In the genomic region with DNA sequence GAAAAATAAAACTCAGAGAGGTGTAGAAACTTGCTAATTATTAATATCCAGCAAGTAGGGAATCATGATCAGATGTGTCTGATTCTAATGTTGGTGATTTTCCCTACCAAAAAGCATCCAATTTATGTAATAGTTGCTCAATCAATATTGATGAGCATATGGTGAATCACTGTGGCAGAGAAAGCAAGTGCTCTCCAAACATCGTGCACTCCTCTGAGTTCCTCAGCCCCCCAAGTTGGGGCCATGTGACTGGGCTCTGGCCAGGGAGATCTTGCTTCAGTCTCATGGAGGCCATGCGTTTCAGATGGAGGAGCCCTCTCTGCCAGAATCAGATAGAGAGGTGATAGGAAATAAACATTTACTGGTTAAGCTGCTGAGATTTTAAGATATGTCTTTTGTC, we compare ENCODE assay signal across 17 cellular contexts.
DNase-seq lines count a peak whose midpoint lies in the region; ATAC-seq and TF ChIP-seq lines count a peak whose summit lies in the region.
"Had no signal": no experiment of that assay in that cellular context is flagged by ENCODE, and none has a peak within 500 bp of the region (broad histone marks: within the 10 kb centered on the region; RNA-seq: fewer than 3 reads in every experiment).

No MANE protein-coding gene starts in this region.

- no peak for TF ChIP-seq EP300 in gastroesophageal sphincter (IDR thresholded peaks at IDR 0.05)

- no peak for TF ChIP-seq POLR2A in gastroesophageal sphincter (IDR thresholded peaks at IDR 0.05)

- no peaks in the 10 kb centered on the region for H3K9me2 ChIP-seq in GM23248 (ENCODE audit: insufficient read depth)

- H3K4me3 ChIP-seq in GM23248 (no peak overlapping the region), epithelial cell of esophagus (ENCODE audit: low read length) (no peak overlapping the region), gastroesophageal sphincter (no peak overlapping the region)
- H3K4me3 ChIP-seq: BLaER1 had no signal

- no peaks in the 10 kb centered on the region for H3K79me2 ChIP-seq in GM23248 (ENCODE audit: insufficient read depth)

- no peak overlapping the region for H3K4me2 ChIP-seq in GM23248 (ENCODE audit: unreplicated experiment)
- H3K4me2 ChIP-seq: BLaER1 had no signal

- no peaks in the 10 kb centered on the region for H3K27me3 ChIP-seq in GM23248 (replicated peaks; ENCODE audit: insufficient read depth)
- H3K27me3 ChIP-seq in gastroesophageal sphincter = peaks cover 7% of the 10 kb centered on the region
- H3K27me3 ChIP-seq: BLaER1 had no signal

- H3K9ac ChIP-seq in GM23248 = no peak overlapping the region
- H3K9ac ChIP-seq: BLaER1 had no signal

- H3K36me3 ChIP-seq in GM23248 (ENCODE audit: low read depth) (no peaks in the 10 kb centered on the region), gastroesophageal sphincter (no peaks in the 10 kb centered on the region)
- H3K36me3 ChIP-seq: BLaER1 had no signal

- H3K4me1 ChIP-seq in GM23248 (ENCODE audit: insufficient read depth) = no peaks in the 10 kb centered on the region
- H3K4me1 ChIP-seq in gastroesophageal sphincter = peaks cover 0 to 5% (median 0%) of the 10 kb centered on the region in 3 donors
- H3K4me1 ChIP-seq: BLaER1 had no signal

- no peaks in the 10 kb centered on the region for H3F3A ChIP-seq in GM23248 (ENCODE audit: insufficient read depth)

- DNase-seq in Ammon's horn (ENCODE audit: low spot score) (peak; percentile 31), GM23248 (peak; percentile 2), epithelial cell of esophagus (ENCODE audit: low read depth) (peak; percentile 35), DMS153 treated with DMSO at 0.1 percent for 48 hours (lab: John Stamatoyannopoulos, UW; ENCODE audit: unreplicated experiment) (no peak)
- DNase-seq: CD4-positive, CD25-positive, alpha-beta regulatory T cell; CD8-positive, alpha-beta memory T cell; DMS 273 treated with DMSO at 0.1 percent for 48 hours; DMS53; DMS79 treated with DMSO at 0.1 percent for 48 hours; GF-D8; H7; HCEC 1CT had no signal

- H3K27ac ChIP-seq in GM23248 (no peak overlapping the region), gastroesophageal sphincter (no peak overlapping the region)
- H3K27ac ChIP-seq: BLaER1, C4-2B had no signal

- ATAC-seq in gastroesophageal sphincter = peak; percentile 55
- no peak for ATAC-seq in HG02938 (IDR thresholded peaks at IDR 0.05; ENCODE audit: unreplicated experiment)
- no peak for ATAC-seq in GM18519 (IDR thresholded peaks at IDR 0.05; ENCODE audit: low FRiP score, unreplicated experiment)

- H3K9me3 ChIP-seq in GM23248 (ENCODE audit: low read depth) (no peaks in the 10 kb centered on the region), gastroesophageal sphincter (no peaks in the 10 kb centered on the region)

- no peak overlapping the region for H2AFZ ChIP-seq in GM23248

- TF ChIP-seq CTCF in epithelial cell of esophagus (IDR thresholded peaks at IDR 0.05; ENCODE audit: insufficient read depth, low read depth, low read length, missing control alignments) = no peak
- no peak for TF ChIP-seq CTCF in gastroesophageal sphincter (IDR thresholded peaks at IDR 0.05)

- WGBS in GM23248 (ENCODE audit: low coverage in 1 of 2, low lambda C conversion rate in 2 of 2, missing lambda C conversion rate in 2 of 2), 2 experiments = 0% methylated on average over 2 of the region's 2 CpGs
- WGBS in gastroesophageal sphincter (ENCODE audit: low coverage in 1 of 2), 2 donors = 64 to 100% methylated on average over 1 to 2 of the region's 2 CpGs

- no peaks in the 10 kb centered on the region for H4K20me1 ChIP-seq in GM23248 (ENCODE audit: insufficient read depth)
- H4K20me1 ChIP-seq: BLaER1 had no signal

- in situ Hi-C loops in GM23248 (cut with MboI) = no loop called here
